Comparison of ENCODE assay signal across 1 cellular context in genomic region chr11:129373489-129373953, GRCh38.
TF ChIP-seq lines count a peak whose summit lies in the region.

No MANE protein-coding gene starts in this region.

TF ChIP-seq in H1, 55 proteins besides CTCF, POLR2A, EP300 and RAD21:
- no peak for TF ChIP-seq ASH2L (IDR thresholded peaks at IDR 0.05; ENCODE audit: low read length)
- TF ChIP-seq NANOG (IDR thresholded peaks at IDR 0.05; ENCODE audit: insufficient read depth, low read depth, low read length, poor library complexity, severe bottlenecking) = no peak
- no peak for TF ChIP-seq JUND (IDR thresholded peaks at IDR 0.05; ENCODE audit: low read length)
- TF ChIP-seq TBP (IDR thresholded peaks at IDR 0.05; ENCODE audit: low read depth, low read length) = no peak
